Comparison of ENCODE assay signal across 1 cellular context in the genomic region with DNA sequence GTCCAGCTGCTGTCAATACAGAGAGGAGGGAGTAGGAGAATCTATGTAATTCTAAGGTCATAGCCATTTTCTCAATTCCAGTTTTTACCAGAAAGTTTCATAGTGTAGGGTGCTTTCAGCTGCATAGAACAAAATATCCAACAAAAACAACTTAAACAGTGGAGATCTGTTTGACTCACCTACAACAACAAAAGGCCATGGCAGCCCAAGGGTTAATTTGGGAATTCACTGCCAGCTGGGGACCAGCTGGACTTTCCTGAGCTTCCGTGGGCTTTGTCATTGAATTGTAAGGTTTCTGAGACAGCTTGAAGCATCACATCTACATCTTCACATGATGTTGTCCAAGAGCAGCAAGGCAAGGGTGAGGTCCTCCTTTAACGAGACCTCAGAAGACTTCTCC.
TF ChIP-seq lines count a peak whose summit lies in the region.

No MANE protein-coding gene starts in this region.

TF ChIP-seq in HepG2, 621 proteins besides CTCF, POLR2A, EP300 and RAD21:
- TF ChIP-seq, protein P1, sequence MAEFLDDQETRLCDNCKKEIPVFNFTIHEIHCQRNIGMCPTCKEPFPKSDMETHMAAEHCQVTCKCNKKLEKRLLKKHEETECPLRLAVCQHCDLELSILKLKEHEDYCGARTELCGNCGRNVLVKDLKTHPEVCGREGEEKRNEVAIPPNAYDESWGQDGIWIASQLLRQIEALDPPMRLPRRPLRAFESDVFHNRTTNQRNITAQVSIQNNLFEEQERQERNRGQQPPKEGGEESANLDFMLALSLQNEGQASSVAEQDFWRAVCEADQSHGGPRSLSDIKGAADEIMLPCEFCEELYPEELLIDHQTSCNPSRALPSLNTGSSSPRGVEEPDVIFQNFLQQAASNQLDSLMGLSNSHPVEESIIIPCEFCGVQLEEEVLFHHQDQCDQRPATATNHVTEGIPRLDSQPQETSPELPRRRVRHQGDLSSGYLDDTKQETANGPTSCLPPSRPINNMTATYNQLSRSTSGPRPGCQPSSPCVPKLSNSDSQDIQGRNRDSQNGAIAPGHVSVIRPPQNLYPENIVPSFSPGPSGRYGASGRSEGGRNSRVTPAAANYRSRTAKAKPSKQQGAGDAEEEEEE (CRISPR knock-in tag; IDR thresholded peaks at IDR 0.05; ENCODE audit: borderline replicate concordance): no peak
- TF ChIP-seq POGZ (CRISPR knock-in tag; IDR thresholded peaks at IDR 0.05): 0 out of 2 replicates have a peak, but pooled peaks have one; percentile 8
- no peak for TF ChIP-seq WIZ (CRISPR knock-in tag; IDR thresholded peaks at IDR 0.05)
- peak; percentile 91 for TF ChIP-seq ZNF652 (CRISPR knock-in tag; IDR thresholded peaks at IDR 0.05; ENCODE audit: borderline replicate concordance, low read depth)
- TF ChIP-seq ZNF761 (CRISPR knock-in tag; conservative IDR thresholded peaks at IDR 0.05): no peak
- TF ChIP-seq PLRG1 (conservative IDR thresholded peaks at IDR 0.05): no peak
- TF ChIP-seq TMF1 (CRISPR knock-in tag; IDR thresholded peaks at IDR 0.05; ENCODE audit: low read depth): no peak
- TF ChIP-seq ZNF530 (CRISPR knock-in tag; IDR thresholded peaks at IDR 0.05; ENCODE audit: low read depth): no peak
- TF ChIP-seq ZNF205 (CRISPR knock-in tag; IDR thresholded peaks at IDR 0.05): no peak
- no peak for TF ChIP-seq MTA1 (CRISPR knock-in tag; IDR thresholded peaks at IDR 0.05; ENCODE audit: borderline replicate concordance)
- no peak for TF ChIP-seq GABPB1 (CRISPR knock-in tag; IDR thresholded peaks at IDR 0.05)
- TF ChIP-seq, protein P2, sequence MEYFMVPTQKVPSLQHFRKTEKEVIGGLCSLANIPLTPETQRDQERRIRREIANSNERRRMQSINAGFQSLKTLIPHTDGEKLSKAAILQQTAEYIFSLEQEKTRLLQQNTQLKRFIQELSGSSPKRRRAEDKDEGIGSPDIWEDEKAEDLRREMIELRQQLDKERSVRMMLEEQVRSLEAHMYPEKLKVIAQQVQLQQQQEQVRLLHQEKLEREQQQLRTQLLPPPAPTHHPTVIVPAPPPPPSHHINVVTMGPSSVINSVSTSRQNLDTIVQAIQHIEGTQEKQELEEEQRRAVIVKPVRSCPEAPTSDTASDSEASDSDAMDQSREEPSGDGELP (IDR thresholded peaks at IDR 0.05; ENCODE audit: borderline replicate concordance, low read depth): 0 out of 2 replicates have a peak, but pooled peaks have one; percentile 20
- TF ChIP-seq, protein P3, sequence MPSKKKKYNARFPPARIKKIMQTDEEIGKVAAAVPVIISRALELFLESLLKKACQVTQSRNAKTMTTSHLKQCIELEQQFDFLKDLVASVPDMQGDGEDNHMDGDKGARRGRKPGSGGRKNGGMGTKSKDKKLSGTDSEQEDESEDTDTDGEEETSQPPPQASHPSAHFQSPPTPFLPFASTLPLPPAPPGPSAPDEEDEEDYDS (CRISPR knock-in tag; IDR thresholded peaks at IDR 0.05): no peak
- TF ChIP-seq ZNF143 (CRISPR knock-in tag; IDR thresholded peaks at IDR 0.05): no peak
- no peak for TF ChIP-seq HHEX (CRISPR knock-in tag; IDR thresholded peaks at IDR 0.05)
- TF ChIP-seq REL (CRISPR knock-in tag; conservative IDR thresholded peaks at IDR 0.05): no peak
- TF ChIP-seq GTF2F1 (IDR thresholded peaks at IDR 0.05; ENCODE audit: low read length): no peak
